Comparison of ENCODE assay signal across 8 cellular contexts in the genomic region with DNA sequence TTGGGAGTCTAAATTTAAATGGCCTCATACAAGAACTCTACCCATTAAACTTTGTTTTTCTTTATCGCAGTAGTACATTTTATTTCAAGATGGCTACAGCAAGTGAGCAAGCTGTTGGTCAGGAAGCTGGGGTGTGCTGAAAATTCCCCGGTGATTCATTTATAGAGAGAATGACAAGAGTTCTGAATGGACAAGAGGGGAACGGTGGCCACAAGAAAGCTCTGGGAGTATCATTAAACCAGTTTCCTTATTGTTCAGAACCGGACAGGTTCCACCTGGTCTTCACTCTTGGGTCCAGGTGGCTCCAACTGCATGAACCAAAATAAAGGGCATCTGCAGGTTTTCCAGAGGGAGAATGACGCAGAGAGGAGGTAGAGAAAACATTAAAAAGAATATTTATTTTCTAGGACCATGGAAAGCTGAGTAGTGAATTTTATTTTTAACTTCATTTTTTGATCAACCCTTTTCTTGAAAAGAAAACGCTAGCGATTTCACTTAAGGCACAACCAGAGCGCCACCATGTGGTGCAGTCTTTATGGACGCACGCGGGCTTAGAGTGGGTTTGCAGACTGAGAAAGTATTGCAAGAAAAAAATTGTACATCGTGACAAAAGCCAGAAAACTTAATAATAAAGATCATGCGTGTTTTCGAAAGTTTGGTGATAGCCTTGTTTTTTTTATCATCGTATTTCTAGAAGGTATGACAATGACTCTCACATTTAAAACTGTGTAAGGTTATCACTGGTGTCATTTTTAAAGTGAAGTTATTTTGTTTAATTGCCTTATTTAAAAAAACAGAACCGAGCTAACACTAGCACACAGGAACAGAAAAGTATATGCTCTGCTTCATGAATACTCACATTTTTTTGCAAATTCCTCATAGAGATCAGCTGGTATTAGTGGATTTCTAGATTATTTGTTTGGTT.
DNase-seq lines count a peak whose midpoint lies in the region; ATAC-seq, FAIRE-seq and TF ChIP-seq lines count a peak whose summit lies in the region.

No MANE protein-coding gene starts in this region.

- intact Hi-C loops in breast epithelium (cut with DNase I; ENCODE audit: low total_unique reads), result no loop called here

- CTCF ChIA-PET in AG04450 (lab: Charles Lee), result interaction anchor here (0.6 to 5.7 kb wide), 6 partner anchors 10 to 484 kb away, joined by 3 to 82 read pairs (median 4); no protein-coding TSS in a partner anchor

- TF ChIP-seq CTCF in AG04450 (IDR thresholded peaks at IDR 0.05; ENCODE audit: low read depth, low read length), result peak; percentile 71
- peak in 2 of 3 donors; percentile 32 to 42 for TF ChIP-seq CTCF in breast epithelium (IDR thresholded peaks at IDR 0.05)

- no peaks in the 10 kb centered on the region for H3K36me3 ChIP-seq in breast epithelium

- ATAC-seq in GM18867 (IDR thresholded peaks at IDR 0.05; ENCODE audit: unreplicated experiment), result peak; percentile 60
- peak; percentile 61 for ATAC-seq in HG03175 (IDR thresholded peaks at IDR 0.05; ENCODE audit: unreplicated experiment)
- no peak for ATAC-seq in GM21390 (IDR thresholded peaks at IDR 0.05; ENCODE audit: unreplicated experiment)

- DNase-seq in AG04450 (ENCODE audit: low read depth, low spot score) (peak; percentile 8), NCI-H748 (lab: John Stamatoyannopoulos, UW; ENCODE audit: unreplicated experiment) (peak; percentile 87), breast epithelium (ENCODE audit: low spot score in 2 of 2) (no peak), left kidney (ENCODE audit: low read depth, low spot score) (peak; percentile 85), urothelium cell line (ENCODE audit: low spot score) (peak; percentile 17)

- no peak for FAIRE-seq in urothelium cell line (lab: Jason Lieb, UNC)

- H3K4me3 ChIP-seq in AG04450 (ENCODE audit: low read depth, low read length) (no peak overlapping the region), breast epithelium (no peak overlapping the region)

- H3K27ac ChIP-seq in AG04450 (ENCODE audit: low read depth, low read length) (no peak overlapping the region), breast epithelium (no peak overlapping the region)

- no peak for TF ChIP-seq POLR2A in breast epithelium (IDR thresholded peaks at IDR 0.05)

- H3K4me1 ChIP-seq in breast epithelium, result no peaks in the 10 kb centered on the region

- H3K27me3 ChIP-seq in AG04450 (ENCODE audit: control insufficient read depth, insufficient read depth, low read length) (no peaks in the 10 kb centered on the region), breast epithelium (no peaks in the 10 kb centered on the region)

- H3K9me3 ChIP-seq in AG04450 (ENCODE audit: control insufficient read depth, insufficient read depth, low read length) (no peaks in the 10 kb centered on the region), breast epithelium (no peaks in the 10 kb centered on the region)

- POLR2A ChIA-PET in AG04450 (lab: Yijun Ruan, JAX), result no interaction called here

Comparison
In these comparisons a context has a peak if more than half of its experiments do, and no peak if none do; other contexts are left out.
1. DNase-seq: peak in AG04450 (single experiment), NCI-H748 (single experiment), left kidney (single experiment) and urothelium cell line (single experiment); none in breast epithelium (0 of 2).